Comparison of ENCODE assay signal across 13 cellular contexts in genomic region chr15:63329567-63330350, GRCh38. TPM values are rescaled to one million over a fixed set of nuclear protein-coding genes. Genes with fewer than 3 reads are reported as not detected.
"Had no signal": no experiment of that assay in that cellular context is flagged by ENCODE, and none has a peak within 500 bp of the region (broad histone marks: within the 10 kb centered on the region; RNA-seq: fewer than 3 reads in every experiment).

No MANE protein-coding gene starts in this region.

- H3K27me3 ChIP-seq: esophagus squamous epithelium, sigmoid colon, upper lobe of right lung had no signal

- H3K4me1 ChIP-seq: upper lobe of right lung had no signal

- H3K4me3 ChIP-seq: esophagus squamous epithelium, sigmoid colon, upper lobe of right lung had no signal

- H3K36me3 ChIP-seq: sigmoid colon, upper lobe of right lung had no signal

- H3K27ac ChIP-seq: esophagus squamous epithelium, sigmoid colon, upper lobe of right lung had no signal

- ATAC-seq: activated CD8-positive, alpha-beta T cell treated with anti-CD3 and anti-CD28 coated beads for 36 hours; activated T-cell treated with anti-CD3 and anti-CD28 coated beads, Interleukin-2, amount 50 U/mL, for 4 hours; effector memory CD8-positive, alpha-beta T cell; stimulated activated naive B cell treated with anti-CD40 and anti-IgM and Interleukin-4, amounts not matched to agents 10 μg/mL and 1 μg/mL and 100 μg/mL, for 72 hours; upper lobe of right lung had no signal

- H3K9me3 ChIP-seq: esophagus squamous epithelium, sigmoid colon, upper lobe of right lung had no signal

- DNase-seq: activated CD4-positive, alpha-beta T cell treated with anti-CD3 and anti-CD28 coated beads, Interleukin-2, amount 10 ng/mL, durations not matched to agents 24 days and 14 days; activated CD8-positive, alpha-beta T cell treated with anti-CD3 and anti-CD28 coated beads for 36 hours; activated naive CD4-positive, alpha-beta T cell treated with anti-CD3 and anti-CD28 coated beads for 36 hours; activated T-cell treated with anti-CD3 and anti-CD28 coated beads, Interleukin-2, amount 50 U/mL, for 4 hours; effector memory CD8-positive, alpha-beta T cell; esophagus squamous epithelium; immature natural killer cell; kidney glomerular epithelial cell; mesendoderm; nucleus accumbens; sigmoid colon; stimulated activated naive B cell treated with anti-CD40 and anti-IgM and Interleukin-4, amounts not matched to agents 10 μg/mL and 1 μg/mL and 100 μg/mL, for 72 hours; upper lobe of right lung had no signal

RNA-seq across cellular contexts. Expression of gene CA12, which starts 51.9 kb away (rescaled TPM):
- polyA plus RNA-seq: immature natural killer cell had no signal
